In genomic region chr4:56976283-56976877, GRCh38 we compare ENCODE assay signal across 7 cellular contexts. TPM values are rescaled to one million over a fixed set of nuclear protein-coding genes. Genes with fewer than 3 reads are reported as not detected.
DNase-seq lines count a peak whose midpoint lies in the region; ATAC-seq and TF ChIP-seq lines count a peak whose summit lies in the region.

No MANE protein-coding gene starts in this region.

- DNase-seq in GM13976 (ENCODE audit: low spot score) (peak; percentile 27), NT2/D1 (ENCODE audit: low read depth, low spot score) (no peak)

- peak overlapping the region; percentile 93 for H3K4me3 Mint-ChIP-seq in dendritic cell treated with granulocyte-macrophage colony-stimulating factor and Interleukin-4, amounts not matched to agents 40 ng/mL and 50 ng/mL, for 4 days

- H3K4me3 ChIP-seq in NT2/D1 (ENCODE audit: insufficient read length, low read depth) (peak overlapping the region; percentile 96), mononuclear cell (ENCODE audit: low read length) (peak overlapping the region; percentile 92)

- peaks cover 30% of the 10 kb centered on the region for H3K4me1 Mint-ChIP-seq in dendritic cell treated with granulocyte-macrophage colony-stimulating factor and Interleukin-4, amounts not matched to agents 40 ng/mL and 50 ng/mL, for 4 days (ENCODE audit: low read depth)

- peak overlapping the region; percentile 96 for H3K27ac Mint-ChIP-seq in dendritic cell treated with granulocyte-macrophage colony-stimulating factor and Interleukin-4, amounts not matched to agents 40 ng/mL and 50 ng/mL, for 4 days

- TF ChIP-seq CTCF in GM13976 (IDR thresholded peaks at IDR 0.05; ENCODE audit: borderline replicate concordance, control extremely low read depth, extremely low read depth, insufficient read depth, missing control alignments): no peak

- H3K9me3 Mint-ChIP-seq in dendritic cell treated with granulocyte-macrophage colony-stimulating factor and Interleukin-4, amounts not matched to agents 40 ng/mL and 50 ng/mL, for 4 days: peaks cover 10% of the 10 kb centered on the region

- no peaks in the 10 kb centered on the region for H3K27me3 ChIP-seq in NT2/D1 (ENCODE audit: insufficient read depth, insufficient read length)
- H3K27me3 ChIP-seq in mononuclear cell (ENCODE audit: insufficient read depth, low read length): no peaks in the 10 kb centered on the region

- H3K27me3 Mint-ChIP-seq in dendritic cell treated with granulocyte-macrophage colony-stimulating factor and Interleukin-4, amounts not matched to agents 40 ng/mL and 50 ng/mL, for 4 days: no peaks in the 10 kb centered on the region

- peaks cover 64% of the 10 kb centered on the region for H3K36me3 Mint-ChIP-seq in dendritic cell treated with granulocyte-macrophage colony-stimulating factor and Interleukin-4, amounts not matched to agents 40 ng/mL and 50 ng/mL, for 4 days (ENCODE audit: low read depth)

- peak overlapping the region; percentile 98 for H3K9ac ChIP-seq in NT2/D1 (ENCODE audit: insufficient read length, low read depth)

- intact Hi-C loops in dendritic cell treated with granulocyte-macrophage colony-stimulating factor and Interleukin-4, amounts not matched to agents 40 ng/mL and 50 ng/mL, for 4 days (cut with micrococcal nuclease): loop anchor here (5.0 kb wide), 2 partner anchors 1029 to 1124 kb away; partner anchors contain the start of genes CEP135 and EXOC1

- H3K4me1 ChIP-seq in NT2/D1 (ENCODE audit: insufficient read depth, insufficient read length): no peaks in the 10 kb centered on the region
- H3K4me1 ChIP-seq in mononuclear cell (ENCODE audit: insufficient read depth, low read length): peaks cover 47% of the 10 kb centered on the region

- in situ Hi-C loops in GM13976 (cut with MboI; ENCODE audit: low sequenced_read_pairs, unreplicated experiment): no loop called here

- ATAC-seq in HG02840 (IDR thresholded peaks at IDR 0.05; ENCODE audit: low FRiP score, unreplicated experiment): no peak
- no peak for ATAC-seq in GM19035 (IDR thresholded peaks at IDR 0.05; ENCODE audit: unreplicated experiment)
- ATAC-seq in GM19351 (IDR thresholded peaks at IDR 0.05; ENCODE audit: unreplicated experiment): no peak

- H3K36me3 ChIP-seq in NT2/D1 (ENCODE audit: insufficient read depth, insufficient read length, low read length): peaks cover 43% of the 10 kb centered on the region

- H3K9me3 ChIP-seq in NT2/D1 (ENCODE audit: insufficient read depth, low read length) (peaks cover 12% of the 10 kb centered on the region), mononuclear cell (ENCODE audit: low read depth, low read length) (peaks cover 6% of the 10 kb centered on the region)

RNA-seq across cellular contexts. Expression of gene NOA1, which starts 1.0 kb away (rescaled TPM):
- total RNA-seq in mononuclear cell: 29.1 TPM

RNA-seq across cellular contexts. Expression of gene POLR2B, which starts 2.3 kb away (rescaled TPM):
- 70.5 TPM for total RNA-seq in mononuclear cell
